Comparison of ENCODE assay signal across 1 cellular context in genomic region chr5:982377-983237, GRCh38.
TF ChIP-seq lines count a peak whose summit lies in the region.

No MANE protein-coding gene starts in this region.

TF ChIP-seq in K562, 482 proteins besides CTCF, POLR2A, EP300 and RAD21 (continued from another document):
- peak; percentile 93 for TF ChIP-seq CTCFL (IDR thresholded peaks at IDR 0.05; ENCODE audit: borderline replicate concordance, insufficient read depth, low read depth, low read length, poor library complexity, severe bottlenecking)
- TF ChIP-seq ZBTB7A (IDR thresholded peaks at IDR 0.05; ENCODE audit: borderline replicate concordance, control insufficient read depth, low read depth, low read length) = peak; percentile 83
- TF ChIP-seq VEZF1 (CRISPR knock-in tag; IDR thresholded peaks at IDR 0.05) = peak; percentile 17; the same call in 1 of the 2 replicates
